ENCODE assay signal across 8 cellular contexts in the genomic region with DNA sequence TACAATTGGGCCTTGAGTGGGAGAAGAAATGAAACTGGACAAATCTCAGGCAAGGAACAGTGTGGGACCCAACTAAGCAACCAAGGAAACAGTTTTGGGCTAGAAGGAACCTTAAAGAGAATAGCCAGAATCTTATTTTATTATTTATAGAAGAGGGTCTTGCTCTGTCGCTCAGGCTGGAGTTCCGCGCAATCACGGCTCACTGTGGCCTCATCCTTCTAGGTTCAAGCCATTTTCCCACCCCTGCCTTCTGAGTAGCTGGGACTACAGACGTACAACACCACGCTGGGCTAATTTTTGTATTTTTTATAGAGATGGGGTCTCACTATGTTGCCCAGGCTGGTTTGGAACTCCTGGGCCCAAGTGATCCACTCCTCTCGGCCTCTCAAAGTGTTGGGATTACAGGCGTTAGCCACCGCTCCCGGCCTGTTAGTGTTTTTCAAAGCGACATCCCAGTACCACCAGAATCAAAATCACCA. TPM values are rescaled to one million over a fixed set of nuclear protein-coding genes. Genes with fewer than 3 reads are reported as not detected.
DNase-seq lines count a peak whose midpoint lies in the region; ATAC-seq, FAIRE-seq and TF ChIP-seq lines count a peak whose summit lies in the region.

No MANE protein-coding gene starts in this region.

- H4K20me1 ChIP-seq in DND-41 (ENCODE audit: insufficient read depth, low read length) (peaks cover 6% of the 10 kb centered on the region; the same call in 1 of the 2 replicates), endothelial cell of umbilical vein (replicated peaks; ENCODE audit: control insufficient read depth, extremely low read depth, insufficient read depth, low read length) (no peaks in the 10 kb centered on the region)

- CTCF ChIA-PET in endothelial cell of umbilical vein (lab: Charles Lee) = no interaction called here

- no peak for DNase-seq in DND-41
- DNase-seq in RWPE2 (ENCODE audit: low spot score) = no peak
- DNase-seq in endothelial cell of umbilical vein (ENCODE audit: low read depth, low spot score) = no peak
- no peak for DNase-seq in prostate gland (ENCODE audit: low spot score)
- no peak for DNase-seq in GM13976 (ENCODE audit: low spot score)
- DNase-seq in NCI-H748 treated with DMSO at 0.1 percent for 48 hours (lab: John Stamatoyannopoulos, UW) = no peak
- DNase-seq in A172 (ENCODE audit: low spot score) = no peak
- DNase-seq in ecto neural progenitor cell (ENCODE audit: low spot score) = no peak

- in situ Hi-C loops in GM13976 (cut with MboI; ENCODE audit: low sequenced_read_pairs, unreplicated experiment) = no loop called here

- H3K36me3 ChIP-seq in DND-41 (ENCODE audit: insufficient read depth, low read length) = peaks cover 13% of the 10 kb centered on the region
- H3K36me3 ChIP-seq in RWPE2 (ENCODE audit: low read depth) = peaks cover 49% of the 10 kb centered on the region
- H3K36me3 ChIP-seq in endothelial cell of umbilical vein (ENCODE audit: control insufficient read depth in 2 of 2, extremely low read depth in 1 of 2, insufficient read depth in 2 of 2, low read length in 2 of 2) = no peaks in the 10 kb centered on the region
- H3K36me3 ChIP-seq in prostate gland = no peaks in the 10 kb centered on the region

- ATAC-seq in DND-41 (ENCODE audit: insufficient read depth, low read depth) (no peak), RWPE2 (ENCODE audit: low read depth) (no peak)

- H3K4me3 ChIP-seq in DND-41 (ENCODE audit: low read depth in 1 of 2, low read length in 2 of 2) (peak overlapping the region; percentile 48 to 97; a peak in 3 of 4 replicates), RWPE2 (ENCODE audit: severe bottlenecking) (peak overlapping the region; percentile 51), endothelial cell of umbilical vein (replicated peaks in 1 of 3; ENCODE audit: insufficient read depth in 1 of 3, low read depth in 1 of 3, low read length in 3 of 3) (no peak overlapping the region), prostate gland (peak overlapping the region; percentile 31 to 43)

- H2AFZ ChIP-seq in DND-41 (ENCODE audit: low read depth, low read length) (peak overlapping the region; percentile 89; the same call in 1 of the 2 replicates), endothelial cell of umbilical vein (ENCODE audit: low read depth, low read length) (no peak overlapping the region)

- intact Hi-C loops in endothelial cell of umbilical vein (cut with micrococcal nuclease) = no loop called here
- intact Hi-C loops in prostate gland (cut with DNase I) = no loop called here

- no peaks in the 10 kb centered on the region for H3K9me3 ChIP-seq in DND-41 (ENCODE audit: insufficient read depth, low read length, severe bottlenecking)
- H3K9me3 ChIP-seq in RWPE2 (ENCODE audit: severe bottlenecking) = no peaks in the 10 kb centered on the region
- H3K9me3 ChIP-seq in endothelial cell of umbilical vein (replicated peaks; ENCODE audit: control insufficient read depth, insufficient read depth, low read length) = no peaks in the 10 kb centered on the region
- H3K9me3 ChIP-seq in prostate gland = no peaks in the 10 kb centered on the region

- H3K9ac ChIP-seq in DND-41 (ENCODE audit: low read depth, low read length) = peak overlapping the region; percentile 68
- H3K9ac ChIP-seq in endothelial cell of umbilical vein (replicated peaks; ENCODE audit: extremely low read depth, insufficient read depth, low read length) = no peak overlapping the region

- FAIRE-seq in endothelial cell of umbilical vein (lab: Jason Lieb, UNC) = no peak

- dilution Hi-C loops in endothelial cell of umbilical vein (cut with MboI; ENCODE audit: extremely low pct_ligation_motif_present, low sequenced_read_pairs) = no loop called here

- WGBS in prostate gland = 97% methylated on average over 11 of the region's 11 CpGs

- no TSS peak for BruUV-seq in endothelial cell of umbilical vein (replicated peaks; lab: Mats Ljungman, UMichigan)

- TF ChIP-seq CTCF in DND-41 (IDR thresholded peaks at IDR 0.05; ENCODE audit: borderline replicate concordance, extremely low read depth, low read length, poor library complexity, severe bottlenecking) (no peak), RWPE2 (IDR thresholded peaks at IDR 0.05; ENCODE audit: poor library complexity, severe bottlenecking) (no peak), endothelial cell of umbilical vein (IDR thresholded peaks at IDR 0.05; ENCODE audit: extremely low read depth in 1 of 2, insufficient read depth in 1 of 2, low read depth in 1 of 2, low read length in 2 of 2) (no peak), prostate gland (IDR thresholded peaks at IDR 0.05) (no peak), GM13976 (IDR thresholded peaks at IDR 0.05; ENCODE audit: borderline replicate concordance, control extremely low read depth, extremely low read depth, insufficient read depth, missing control alignments) (no peak)

- H3K27ac ChIP-seq in DND-41 (ENCODE audit: low read length) (peak overlapping the region; percentile 95), RWPE2 (ENCODE audit: poor library complexity, severe bottlenecking) (peak overlapping the region; percentile 44), endothelial cell of umbilical vein (ENCODE audit: insufficient read depth, low read depth, low read length) (peak overlapping the region; percentile 54), prostate gland (peak overlapping the region; percentile 74 to 77)

- peaks cover 78% of the 10 kb centered on the region for H3K4me1 ChIP-seq in DND-41 (ENCODE audit: insufficient read depth, low read length)
- H3K4me1 ChIP-seq in RWPE2 (ENCODE audit: insufficient read depth, poor library complexity, severe bottlenecking) = peaks cover 16% of the 10 kb centered on the region
- peaks cover 22% of the 10 kb centered on the region for H3K4me1 ChIP-seq in endothelial cell of umbilical vein (ENCODE audit: control insufficient read depth, extremely low read depth, insufficient read depth, low read length)
- H3K4me1 ChIP-seq in prostate gland (replicated peaks) = peaks cover 7% of the 10 kb centered on the region

- no peak for TF ChIP-seq POLR2A in endothelial cell of umbilical vein (IDR thresholded peaks at IDR 0.05; ENCODE audit: low read depth, low read length)
- no peak for TF ChIP-seq POLR2A in prostate gland (IDR thresholded peaks at IDR 0.05)

- no peaks in the 10 kb centered on the region for H3K9me1 ChIP-seq in endothelial cell of umbilical vein (replicated peaks; ENCODE audit: control insufficient read depth, extremely low read depth, insufficient read depth, low read length)

- H3K4me2 ChIP-seq in DND-41 (ENCODE audit: insufficient read depth, low read length) = peak overlapping the region; percentile 79
- no peak overlapping the region for H3K4me2 ChIP-seq in endothelial cell of umbilical vein (ENCODE audit: insufficient read depth, low read length)

- no peaks in the 10 kb centered on the region for H3K27me3 ChIP-seq in DND-41 (ENCODE audit: insufficient read depth, low read length, poor library complexity)
- H3K27me3 ChIP-seq in RWPE2 (ENCODE audit: insufficient read depth, poor library complexity, severe bottlenecking) = no peaks in the 10 kb centered on the region
- no peaks in the 10 kb centered on the region for H3K27me3 ChIP-seq in endothelial cell of umbilical vein (ENCODE audit: control insufficient read depth in 2 of 2, insufficient read depth in 2 of 2, low read length in 2 of 2)
- no peaks in the 10 kb centered on the region for H3K27me3 ChIP-seq in prostate gland (replicated peaks; ENCODE audit: insufficient read depth)

- peaks cover 97% of the 10 kb centered on the region for H3K79me2 ChIP-seq in DND-41 (ENCODE audit: insufficient read depth, low read length)
- H3K79me2 ChIP-seq in endothelial cell of umbilical vein (ENCODE audit: control insufficient read depth, insufficient read depth, low read length) = peaks cover 56% of the 10 kb centered on the region

- POLR2A ChIA-PET in endothelial cell of umbilical vein (lab: Charles Lee) = no interaction called here

RNA-seq across cellular contexts. Expression of gene WDR76, which starts 0.7 kb away (rescaled TPM):
- total RNA-seq in endothelial cell of umbilical vein (22.1 and 25.2 TPM in 2 replicates), prostate gland (1 to 10 TPM; 2.7 to 4.9 TPM)
- 3.1 and 3.3 TPM in 2 replicates for polyA plus RNA-seq in endothelial cell of umbilical vein
- 6.1 and 6.5 TPM in 2 replicates for polyA plus RNA-seq in endothelial cell of umbilical vein (2011; cell fraction: cytosol; rRNA removed)
- polyA plus RNA-seq in endothelial cell of umbilical vein (2011; cell fraction: nucleus; rRNA removed) = 7.1 and 10.4 TPM in 2 replicates
- 6.7 and 11.2 TPM in 2 replicates for polyA plus RNA-seq in endothelial cell of umbilical vein (2012)
- polyA minus RNA-seq in endothelial cell of umbilical vein = 9.0 and 12.0 TPM in 2 replicates
- polyA minus RNA-seq in endothelial cell of umbilical vein (2011; cell fraction: cytosol; rRNA and poly(A)+ RNA removed) = 29.1 TPM
- 5.4 and 8.7 TPM in 2 replicates for polyA minus RNA-seq in endothelial cell of umbilical vein (2011; cell fraction: nucleus; rRNA and poly(A)+ RNA removed)
- 36.0 and 51.1 TPM in 2 replicates for total RNA-seq in A172 (2014; rRNA removed; shearing (Covaris generic))

RNA-seq across cellular contexts. Expression of gene MFAP1, which starts 1.6 kb away (rescaled TPM):
- total RNA-seq in endothelial cell of umbilical vein = 29.3 and 30.5 TPM in 2 replicates
- 11.5 and 12.9 TPM in 2 replicates for polyA plus RNA-seq in endothelial cell of umbilical vein
- polyA plus RNA-seq in endothelial cell of umbilical vein (2011; cell fraction: cytosol; rRNA removed) = 14.6 and 16.7 TPM in 2 replicates
- 22.2 and 23.1 TPM in 2 replicates for polyA plus RNA-seq in endothelial cell of umbilical vein (2011; cell fraction: nucleus; rRNA removed)
- 27.9 and 35.6 TPM in 2 replicates for polyA plus RNA-seq in endothelial cell of umbilical vein (2012)
- 12.4 and 13.4 TPM in 2 replicates for polyA minus RNA-seq in endothelial cell of umbilical vein
- 23.7 TPM for polyA minus RNA-seq in endothelial cell of umbilical vein (2011; cell fraction: cytosol; rRNA and poly(A)+ RNA removed)
- polyA minus RNA-seq in endothelial cell of umbilical vein (2011; cell fraction: nucleus; rRNA and poly(A)+ RNA removed) = 10.2 and 13.2 TPM in 2 replicates
- 10 to 100 TPM; 19.3 to 27.5 TPM for total RNA-seq in prostate gland
- total RNA-seq in A172 (2014; rRNA removed; shearing (Covaris generic)) = 34.3 and 34.5 TPM in 2 replicates

RNA-seq across cellular contexts. Expression of gene HYPK, which starts 25.7 kb away (rescaled TPM):
- total RNA-seq in endothelial cell of umbilical vein (17.8 and 19.7 TPM in 2 replicates), prostate gland (10 to 100 TPM; 10.9 to 19.9 TPM)
- polyA plus RNA-seq in endothelial cell of umbilical vein = 3.6 and 5.2 TPM in 2 replicates
- 3.6 and 3.7 TPM in 2 replicates for polyA plus RNA-seq in endothelial cell of umbilical vein (2011; cell fraction: cytosol; rRNA removed)
- 16.0 and 18.6 TPM in 2 replicates for polyA plus RNA-seq in endothelial cell of umbilical vein (2011; cell fraction: nucleus; rRNA removed)
- polyA plus RNA-seq in endothelial cell of umbilical vein (2012) = 2.8 and 5.2 TPM in 2 replicates
- polyA minus RNA-seq in endothelial cell of umbilical vein = 5.0 and 11.6 TPM in 2 replicates
- 28.8 TPM for polyA minus RNA-seq in endothelial cell of umbilical vein (2011; cell fraction: cytosol; rRNA and poly(A)+ RNA removed)
- polyA minus RNA-seq in endothelial cell of umbilical vein (2011; cell fraction: nucleus; rRNA and poly(A)+ RNA removed) = 11.1 and 15.1 TPM in 2 replicates
- 11.4 and 24.3 TPM in 2 replicates for total RNA-seq in A172 (2014; rRNA removed; shearing (Covaris generic))

RNA-seq across cellular contexts. Expression of gene SERINC4, which starts 26.0 kb away (rescaled TPM):
- total RNA-seq in endothelial cell of umbilical vein (0.12 TPM in 1 of 2 replicates, not detected in the other), prostate gland (1 to 10 TPM in 1 of 2 donors, not detected in 1; 3.9 TPM)
- 0.05 TPM in 1 of 2 replicates, not detected in the other for polyA plus RNA-seq in endothelial cell of umbilical vein
- 0.03 TPM in 1 of 2 replicates, not detected in the other for polyA plus RNA-seq in endothelial cell of umbilical vein (2011; cell fraction: cytosol; rRNA removed)
- 0.13 and 0.24 TPM in 2 replicates for polyA plus RNA-seq in endothelial cell of umbilical vein (2011; cell fraction: nucleus; rRNA removed)
- not detected in 2 replicates for polyA plus RNA-seq in endothelial cell of umbilical vein (2012)
- 0.29 TPM in 1 of 2 replicates, not detected in the other for polyA minus RNA-seq in endothelial cell of umbilical vein
- not detected for polyA minus RNA-seq in endothelial cell of umbilical vein (2011; cell fraction: cytosol; rRNA and poly(A)+ RNA removed)
- polyA minus RNA-seq in endothelial cell of umbilical vein (2011; cell fraction: nucleus; rRNA and poly(A)+ RNA removed) = 0.48 TPM in 1 of 2 replicates, not detected in the other
- not detected in 2 replicates for total RNA-seq in A172 (2014; rRNA removed; shearing (Covaris generic))

RNA-seq across cellular contexts. Expression of gene SERF2, which starts 33.9 kb away (rescaled TPM):
- total RNA-seq in endothelial cell of umbilical vein = 897 and 970 TPM in 2 replicates
- 1,481 and 1,573 TPM in 2 replicates for polyA plus RNA-seq in endothelial cell of umbilical vein
- 2,189 and 2,672 TPM in 2 replicates for polyA plus RNA-seq in endothelial cell of umbilical vein (2011; cell fraction: cytosol; rRNA removed)
- polyA plus RNA-seq in endothelial cell of umbilical vein (2011; cell fraction: nucleus; rRNA removed) = 661 and 734 TPM in 2 replicates
- 889 and 1,037 TPM in 2 replicates for polyA plus RNA-seq in endothelial cell of umbilical vein (2012)
- 468 and 471 TPM in 2 replicates for polyA minus RNA-seq in endothelial cell of umbilical vein
- polyA minus RNA-seq in endothelial cell of umbilical vein (2011; cell fraction: cytosol; rRNA and poly(A)+ RNA removed) = 249 TPM
- 84.4 and 109 TPM in 2 replicates for polyA minus RNA-seq in endothelial cell of umbilical vein (2011; cell fraction: nucleus; rRNA and poly(A)+ RNA removed)
- 1,000 to 10,000 TPM in 1 of 2 donors, 100 to 1,000 TPM in 1; 966 to 1,595 TPM for total RNA-seq in prostate gland
- 361 and 697 TPM in 2 replicates for total RNA-seq in A172 (2014; rRNA removed; shearing (Covaris generic))

Comparison
In these comparisons a context has a peak if more than half of its experiments do, and no peak if none do; other contexts are left out.
1. H3K27ac ChIP-seq: peak in every context shown above with its lines; median percentile 95 in DND-41; 76 in prostate gland; 54 in endothelial cell of umbilical vein; 44 in RWPE2.
2. H3K4me3 ChIP-seq: peak in DND-41 (2 of 2), RWPE2 (single experiment) and prostate gland (2 of 2); none in endothelial cell of umbilical vein (0 of 3).